11 cellular contexts compared by ENCODE assay signal in genomic region chr12:78888583-78888982, GRCh38. TPM values are rescaled to one million over a fixed set of nuclear protein-coding genes. Genes with fewer than 3 reads are reported as not detected.
DNase-seq lines count a peak whose midpoint lies in the region; ATAC-seq and TF ChIP-seq lines count a peak whose summit lies in the region.
"Had no signal": no experiment of that assay in that cellular context is flagged by ENCODE, and none has a peak within 500 bp of the region (broad histone marks: within the 10 kb centered on the region; RNA-seq: fewer than 3 reads in every experiment).

No MANE protein-coding gene starts in this region.

- ATAC-seq in GM21381 (IDR thresholded peaks at IDR 0.05; ENCODE audit: unreplicated experiment) = peak; percentile 98
- ATAC-seq in HG03135 (IDR thresholded peaks at IDR 0.05; ENCODE audit: unreplicated experiment) = peak; percentile 97
- peak; percentile 65 for ATAC-seq in WTC11
- ATAC-seq: upper lobe of right lung had no signal

- H3K4me1 Mint-ChIP-seq in WTC11 = peaks cover 46% of the 10 kb centered on the region
- no peaks in the 10 kb centered on the region for H3K4me1 Mint-ChIP-seq in activated naive CD8-positive, alpha-beta T cell treated with anti-CD3 and anti-CD28 coated beads for 36 hours
- H3K4me1 Mint-ChIP-seq: CD8-positive, alpha-beta memory T cell had no signal

- CTCF ChIA-PET in WTC11 (lab: Charles Lee) = interaction anchor here (0.8 kb wide), 1 partner anchor 11 kb away, joined by 3 read pairs; no protein-coding TSS in a partner anchor

- POLR2A ChIA-PET in WTC11 (lab: Charles Lee) = no interaction called here

- H3K27ac Mint-ChIP-seq in WTC11 = peak overlapping the region; percentile 67; the same call in 1 of the 2 replicates
- no peak overlapping the region for H3K27ac Mint-ChIP-seq in activated naive CD8-positive, alpha-beta T cell treated with anti-CD3 and anti-CD28 coated beads for 36 hours
- H3K27ac Mint-ChIP-seq: activated CD4-positive, alpha-beta memory T cell treated with anti-CD3 and anti-CD28 coated beads for 36 hours; CD8-positive, alpha-beta memory T cell had no signal

- H3K4me3 Mint-ChIP-seq in WTC11 = no peak overlapping the region
- no peak overlapping the region for H3K4me3 Mint-ChIP-seq in activated naive CD8-positive, alpha-beta T cell treated with anti-CD3 and anti-CD28 coated beads for 36 hours
- H3K4me3 Mint-ChIP-seq: activated CD4-positive, alpha-beta memory T cell treated with anti-CD3 and anti-CD28 coated beads for 36 hours; CD8-positive, alpha-beta memory T cell had no signal

- no peaks in the 10 kb centered on the region for H3K27me3 Mint-ChIP-seq in WTC11 (ENCODE audit: low read depth)
- no peaks in the 10 kb centered on the region for H3K27me3 Mint-ChIP-seq in activated naive CD8-positive, alpha-beta T cell treated with anti-CD3 and anti-CD28 coated beads for 36 hours
- H3K27me3 Mint-ChIP-seq: activated CD4-positive, alpha-beta memory T cell treated with anti-CD3 and anti-CD28 coated beads for 36 hours; CD8-positive, alpha-beta memory T cell had no signal

- DNase-seq in ELR (ENCODE audit: low read depth) = peak; percentile 23
- DNase-seq in WTC11 (ENCODE audit: low spot score) = no peak
- DNase-seq in NCI-H748 (lab: John Stamatoyannopoulos, UW; ENCODE audit: unreplicated experiment) = no peak
- no peak for DNase-seq in GM20000 (ENCODE audit: low spot score)
- DNase-seq in activated gamma-delta T cell (lab: John Stamatoyannopoulos, UW) = no peak
- no peak for DNase-seq in activated naive CD8-positive, alpha-beta T cell treated with anti-CD3 and anti-CD28 coated beads for 36 hours
- DNase-seq: activated CD4-positive, alpha-beta memory T cell treated with anti-CD3 and anti-CD28 coated beads for 36 hours; CD8-positive, alpha-beta memory T cell; upper lobe of right lung had no signal

- TF ChIP-seq CTCF in WTC11 (IDR thresholded peaks at IDR 0.05) (no peak), GM20000 (IDR thresholded peaks at IDR 0.05; ENCODE audit: extremely low read depth, missing control alignments) (no peak)

- no peaks in the 10 kb centered on the region for H3K36me3 Mint-ChIP-seq in WTC11
- no peaks in the 10 kb centered on the region for H3K36me3 Mint-ChIP-seq in activated naive CD8-positive, alpha-beta T cell treated with anti-CD3 and anti-CD28 coated beads for 36 hours
- H3K36me3 Mint-ChIP-seq: activated CD4-positive, alpha-beta memory T cell treated with anti-CD3 and anti-CD28 coated beads for 36 hours; CD8-positive, alpha-beta memory T cell had no signal

- H3K9me3 Mint-ChIP-seq in WTC11 = no peaks in the 10 kb centered on the region
- no peaks in the 10 kb centered on the region for H3K9me3 Mint-ChIP-seq in activated naive CD8-positive, alpha-beta T cell treated with anti-CD3 and anti-CD28 coated beads for 36 hours
- H3K9me3 Mint-ChIP-seq: activated CD4-positive, alpha-beta memory T cell treated with anti-CD3 and anti-CD28 coated beads for 36 hours had no signal

TF ChIP-seq in WTC11, 78 proteins besides CTCF, POLR2A, EP300 and RAD21:
- TF ChIP-seq, protein P1, sequence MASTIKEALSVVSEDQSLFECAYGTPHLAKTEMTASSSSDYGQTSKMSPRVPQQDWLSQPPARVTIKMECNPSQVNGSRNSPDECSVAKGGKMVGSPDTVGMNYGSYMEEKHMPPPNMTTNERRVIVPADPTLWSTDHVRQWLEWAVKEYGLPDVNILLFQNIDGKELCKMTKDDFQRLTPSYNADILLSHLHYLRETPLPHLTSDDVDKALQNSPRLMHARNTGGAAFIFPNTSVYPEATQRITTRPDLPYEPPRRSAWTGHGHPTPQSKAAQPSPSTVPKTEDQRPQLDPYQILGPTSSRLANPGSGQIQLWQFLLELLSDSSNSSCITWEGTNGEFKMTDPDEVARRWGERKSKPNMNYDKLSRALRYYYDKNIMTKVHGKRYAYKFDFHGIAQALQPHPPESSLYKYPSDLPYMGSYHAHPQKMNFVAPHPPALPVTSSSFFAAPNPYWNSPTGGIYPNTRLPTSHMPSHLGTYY (CRISPR knock-in tag; IDR thresholded peaks at IDR 0.05) = no peak
- TF ChIP-seq PRDM15 (CRISPR knock-in tag; IDR thresholded peaks at IDR 0.05) = no peak
- TF ChIP-seq NFYB (CRISPR knock-in tag; conservative IDR thresholded peaks at IDR 0.05; ENCODE audit: low read depth) = peak; percentile 43; the same call in 1 of the 2 replicates
- no peak for TF ChIP-seq GTF2I (CRISPR knock-in tag; conservative IDR thresholded peaks at IDR 0.05)

RNA-seq across cellular contexts. Expression of gene SYT1, which starts 24.0 kb away (rescaled TPM):
- 34.7 to 45.2 TPM (median 36.0 TPM) in 3 replicates for total RNA-seq in WTC11 (2021)
- total RNA-seq in activated naive CD8-positive, alpha-beta T cell treated with anti-CD3 and anti-CD28 coated beads for 36 hours = not detected
- total RNA-seq: activated CD4-positive, alpha-beta memory T cell treated with anti-CD3 and anti-CD28 coated beads for 36 hours; CD8-positive, alpha-beta memory T cell had no signal

Comparison
In these comparisons a context has a peak if more than half of its experiments do, and no peak if none do; other contexts are left out.
1. RNA of gene SYT1, which starts 24.0 kb away (total RNA-seq): 34.7 to 45.2 TPM in WTC11; not detected in activated naive CD8-positive, alpha-beta T cell treated with anti-CD3 and anti-CD28 coated beads for 36 hours; every median in the first group is over 10 times any median in the second.
2. Peak in every context shown above with its lines, with median percentiles within 50 percentile points of each other: ATAC-seq.